ENCODE assay signal across 15 cellular contexts in genomic region chr11:130647371-130647770, GRCh38.
DNase-seq lines count a peak whose midpoint lies in the region; ATAC-seq and TF ChIP-seq lines count a peak whose summit lies in the region.
"Had no signal": no experiment of that assay in that cellular context is flagged by ENCODE, and none has a peak within 500 bp of the region (broad histone marks: within the 10 kb centered on the region; RNA-seq: fewer than 3 reads in every experiment).

No MANE protein-coding gene starts in this region.

- CTCF ChIA-PET in RWPE1 (lab: Yijun Ruan, JAX): no interaction called here

- H3K27ac ChIP-seq in RWPE1: 0 out of 2 replicates have a peak overlapping the region, but pooled peaks have one; percentile 4
- H3K27ac ChIP-seq in coronary artery: peak overlapping the region; percentile 74 to 88

- H3K36me3 Mint-ChIP-seq in neural crest cell (ENCODE audit: low read depth): no peaks in the 10 kb centered on the region
- H3K36me3 Mint-ChIP-seq in type B pancreatic cell: no peaks in the 10 kb centered on the region
- H3K36me3 Mint-ChIP-seq: CD4-positive, alpha-beta memory T cell had no signal

- H3K9me3 Mint-ChIP-seq in neural crest cell (no peaks in the 10 kb centered on the region), type B pancreatic cell (no peaks in the 10 kb centered on the region)
- H3K9me3 Mint-ChIP-seq: CD4-positive, alpha-beta memory T cell had no signal

- H3K27ac Mint-ChIP-seq in neural crest cell (ENCODE audit: unreplicated experiment): peak overlapping the region; percentile 55
- H3K27ac Mint-ChIP-seq in type B pancreatic cell: no peak overlapping the region
- H3K27ac Mint-ChIP-seq: CD4-positive, alpha-beta memory T cell had no signal

- DNase-seq in RWPE1 (ENCODE audit: low spot score) (no peak), coronary artery (ENCODE audit: low spot score) (peak; percentile 47), neural crest cell (ENCODE audit: low read depth, low spot score) (no peak), type B pancreatic cell (ENCODE audit: extremely low spot score, unreplicated experiment) (peak; percentile 34), foreskin melanocyte (no peak)
- DNase-seq in activated CD8-positive, alpha-beta memory T cell treated with anti-CD3 and anti-CD28 coated beads for 24 hours: no peak
- DNase-seq: BE2C; CD4-positive, alpha-beta memory T cell; DMS79 treated with DMSO at 0.1 percent for 48 hours; GM23248; NCI-H1436; NCI-H2081; NCI-H524 treated with DMSO at 0.1 percent for 48 hours; RPMI8226 had no signal

- ATAC-seq in HG02610 (IDR thresholded peaks at IDR 0.05; ENCODE audit: unreplicated experiment): no peak

- no peak overlapping the region for H3K4me3 Mint-ChIP-seq in neural crest cell
- no peak overlapping the region for H3K4me3 Mint-ChIP-seq in type B pancreatic cell
- H3K4me3 Mint-ChIP-seq: CD4-positive, alpha-beta memory T cell had no signal

- H3K4me1 Mint-ChIP-seq in neural crest cell: no peaks in the 10 kb centered on the region
- H3K4me1 Mint-ChIP-seq in type B pancreatic cell (ENCODE audit: unreplicated experiment): no peaks in the 10 kb centered on the region
- H3K4me1 Mint-ChIP-seq: CD4-positive, alpha-beta memory T cell had no signal

- no peaks in the 10 kb centered on the region for H3K27me3 Mint-ChIP-seq in neural crest cell (ENCODE audit: low read depth)
- no peaks in the 10 kb centered on the region for H3K27me3 Mint-ChIP-seq in type B pancreatic cell

- POLR2A ChIA-PET in RWPE1 (lab: Yijun Ruan, JAX; ENCODE audit: low non-redundant PET): no interaction called here

- no peak overlapping the region for H3K4me3 ChIP-seq in coronary artery
- H3K4me3 ChIP-seq: GM23248 had no signal

- TF ChIP-seq CTCF in RWPE1 (conservative IDR thresholded peaks at IDR 0.05; ENCODE audit: low read depth) (no peak), coronary artery (IDR thresholded peaks at IDR 0.05) (no peak), neural crest cell (conservative IDR thresholded peaks at IDR 0.05) (no peak), type B pancreatic cell (conservative IDR thresholded peaks at IDR 0.05) (no peak)

Comparison
In these comparisons a context has a peak if more than half of its experiments do, and no peak if none do; other contexts are left out.
1. DNase-seq: peak in coronary artery (single experiment) and type B pancreatic cell (single experiment); none in RWPE1 (single experiment), neural crest cell (single experiment), foreskin melanocyte (single experiment) and activated CD8-positive, alpha-beta memory T cell treated with anti-CD3 and anti-CD28 coated beads for 24 hours (single experiment).